In the genomic region with DNA sequence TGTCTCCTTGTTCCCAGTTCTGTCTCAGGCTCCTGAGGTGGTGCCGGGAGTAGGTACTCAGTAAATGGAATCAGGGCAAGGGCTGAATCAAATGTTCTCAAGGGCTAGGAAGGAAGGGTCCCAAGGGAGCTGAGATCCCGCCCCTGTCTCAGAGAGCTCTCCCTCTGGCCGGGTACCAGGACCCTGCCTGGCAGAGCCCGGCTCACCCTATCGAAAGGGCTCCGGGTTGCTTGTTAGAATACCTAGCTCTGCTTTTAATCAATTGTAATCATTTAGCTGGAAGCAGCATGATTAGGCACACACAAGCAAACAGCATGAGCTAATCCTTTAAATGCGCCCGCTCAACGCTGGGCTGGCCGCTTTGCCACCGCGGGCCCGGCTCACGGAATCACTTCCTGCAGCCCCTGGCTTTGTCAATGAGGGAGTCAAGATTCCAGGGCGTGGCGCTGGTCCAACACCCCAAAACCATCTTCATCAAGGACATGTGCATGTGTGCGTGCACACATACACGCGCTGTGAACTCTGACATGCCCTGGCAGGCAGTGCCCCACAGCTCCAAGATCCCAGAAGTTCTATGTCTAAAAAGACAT, we compare ENCODE assay signal across 23 cellular contexts.
"Had no signal": no experiment of that assay in that cellular context is flagged by ENCODE, and none has a peak within 500 bp of the region (broad histone marks: within the 10 kb centered on the region; RNA-seq: fewer than 3 reads in every experiment).

No MANE protein-coding gene starts in this region.

- H3K4me1 Mint-ChIP-seq: activated B cell treated with CpG ODN at 0.5 μM for 24 hours; activated naive CD8-positive, alpha-beta T cell treated with anti-CD3 and anti-CD28 coated beads, Interleukin-2, amount 10 ng/mL, durations not matched to agents 7 days and 5 days; endodermal cell; natural killer cell had no signal

- H3K9me3 ChIP-seq: colonic mucosa, transverse colon, vagina had no signal

- H3K27me3 Mint-ChIP-seq: activated B cell treated with CpG ODN at 0.5 μM for 24 hours; activated CD4-positive, alpha-beta memory T cell treated with anti-CD3 and anti-CD28 coated beads for 36 hours; activated naive CD8-positive, alpha-beta T cell treated with anti-CD3 and anti-CD28 coated beads, Interleukin-2, amount 10 ng/mL, durations not matched to agents 7 days and 5 days; activated T-cell treated with anti-CD3 and anti-CD28 coated beads, Interleukin-2, amount 50 U/mL, for 24 hours had no signal

- H3K9me3 Mint-ChIP-seq: activated B cell treated with CpG ODN at 0.5 μM for 24 hours; activated CD4-positive, alpha-beta memory T cell treated with anti-CD3 and anti-CD28 coated beads for 36 hours; activated naive CD8-positive, alpha-beta T cell treated with anti-CD3 and anti-CD28 coated beads, Interleukin-2, amount 10 ng/mL, durations not matched to agents 7 days and 5 days; activated T-cell treated with anti-CD3 and anti-CD28 coated beads, Interleukin-2, amount 50 U/mL, for 24 hours; activated T-helper 2 cell treated with anti-CD3 and anti-CD28 coated beads, Interferon-gamma antibody, Interleukin-2, Interleukin-4, amounts not matched to agents 10 μg/mL and 5 μg/mL and 100 μg/mL, durations not matched to agents 14 hours and 24 hours and 36 hours; endodermal cell; natural killer cell; T-helper 2 cell treated with Interferon-gamma antibody and Interleukin-4, amounts not matched to agents 5 μg/mL and 100 μg/mL, for 36 hours had no signal

- FAIRE-seq: TTC549 had no signal

- H3K4me1 ChIP-seq: colonic mucosa, transverse colon, vagina had no signal

- H3K27ac ChIP-seq: brain microvascular endothelial cell, colonic mucosa, epithelial cell of prostate, transverse colon, vagina had no signal

- H3K36me3 Mint-ChIP-seq: activated CD4-positive, alpha-beta memory T cell treated with anti-CD3 and anti-CD28 coated beads for 36 hours; activated naive CD8-positive, alpha-beta T cell treated with anti-CD3 and anti-CD28 coated beads, Interleukin-2, amount 10 ng/mL, durations not matched to agents 7 days and 5 days; natural killer cell had no signal

- H3K4me3 ChIP-seq: colonic mucosa, lung, transverse colon, vagina had no signal

- DNase-seq: activated B cell treated with CpG ODN at 0.5 μM for 24 hours; activated CD4-positive, alpha-beta memory T cell treated with anti-CD3 and anti-CD28 coated beads for 36 hours; activated CD4-positive, alpha-beta T cell treated with anti-CD3 and anti-CD28 coated beads for 4 hours; activated naive CD4-positive, alpha-beta T cell treated with Interleukin-2 at 50 U/mL for 16 hours; activated naive CD8-positive, alpha-beta T cell treated with anti-CD3 and anti-CD28 coated beads, Interleukin-2, amount 10 ng/mL, durations not matched to agents 7 days and 5 days; activated T-cell treated with anti-CD3 and anti-CD28 coated beads, Interleukin-2, amount 50 U/mL, for 24 hours; amygdala; brain microvascular endothelial cell; central memory CD4-positive, alpha-beta T cell; colonic mucosa; endodermal cell; foreskin fibroblast; hippocampal formation; islet precursor cell; natural killer cell; stimulated activated naive CD8-positive, alpha-beta T cell treated with anti-CD3 and anti-CD28 coated beads, Interleukin-15, Interleukin-2, amounts not matched to agents 100 U/mL and 50 U/mL, for 24 hours; transverse colon had no signal

- H3K27ac Mint-ChIP-seq: activated B cell treated with CpG ODN at 0.5 μM for 24 hours; activated CD4-positive, alpha-beta memory T cell treated with anti-CD3 and anti-CD28 coated beads for 36 hours; activated naive CD8-positive, alpha-beta T cell treated with anti-CD3 and anti-CD28 coated beads, Interleukin-2, amount 10 ng/mL, durations not matched to agents 7 days and 5 days; activated T-cell treated with anti-CD3 and anti-CD28 coated beads, Interleukin-2, amount 50 U/mL, for 24 hours; activated T-helper 2 cell treated with anti-CD3 and anti-CD28 coated beads, Interferon-gamma antibody, Interleukin-2, Interleukin-4, amounts not matched to agents 10 μg/mL and 5 μg/mL and 100 μg/mL, durations not matched to agents 14 hours and 24 hours and 36 hours; endodermal cell; natural killer cell; T-helper 2 cell treated with Interferon-gamma antibody and Interleukin-4, amounts not matched to agents 5 μg/mL and 100 μg/mL, for 36 hours had no signal

- H3K36me3 ChIP-seq: brain microvascular endothelial cell, colonic mucosa, transverse colon, vagina had no signal

- H3K27me3 ChIP-seq: brain microvascular endothelial cell, colonic mucosa, transverse colon, vagina had no signal

- H3K4me3 Mint-ChIP-seq: activated B cell treated with CpG ODN at 0.5 μM for 24 hours; activated CD4-positive, alpha-beta memory T cell treated with anti-CD3 and anti-CD28 coated beads for 36 hours; activated naive CD8-positive, alpha-beta T cell treated with anti-CD3 and anti-CD28 coated beads, Interleukin-2, amount 10 ng/mL, durations not matched to agents 7 days and 5 days; activated T-cell treated with anti-CD3 and anti-CD28 coated beads, Interleukin-2, amount 50 U/mL, for 24 hours; endodermal cell; natural killer cell; T-helper 2 cell treated with Interferon-gamma antibody and Interleukin-4, amounts not matched to agents 5 μg/mL and 100 μg/mL, for 36 hours had no signal
